ENCODE assay signal across 1 cellular context in the genomic region with DNA sequence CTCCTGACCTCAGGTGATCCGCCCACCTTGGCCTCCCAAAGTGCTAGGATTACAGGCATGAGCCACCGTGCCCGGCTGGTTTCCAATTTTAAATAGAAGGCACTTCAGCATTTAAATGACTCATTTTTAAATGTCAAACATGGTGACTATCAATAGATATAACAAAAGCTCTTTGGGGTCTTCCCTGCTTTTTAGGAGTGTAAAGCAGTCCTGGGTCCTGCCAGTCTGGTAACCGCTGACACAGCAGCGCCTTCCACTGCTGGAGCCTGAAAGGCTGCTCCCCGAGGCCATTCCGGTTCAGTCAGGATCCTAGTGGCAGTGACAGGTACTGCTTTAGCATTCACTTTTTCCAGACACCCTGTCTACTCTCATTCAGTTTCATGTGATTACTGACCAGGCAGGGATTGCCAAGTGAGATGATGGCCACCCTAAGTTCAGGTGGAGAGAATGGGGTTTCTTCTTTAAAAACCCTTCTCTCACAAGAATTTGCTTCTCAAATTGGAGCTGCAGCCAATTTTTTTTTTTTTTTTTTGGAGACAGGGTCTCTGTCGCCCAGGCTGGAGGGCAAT.
TF ChIP-seq lines count a peak whose summit lies in the region.

No MANE protein-coding gene starts in this region.

TF ChIP-seq in K562, 482 proteins besides CTCF, POLR2A, EP300 and RAD21 (continues in another document):
- TF ChIP-seq ZNF766 (CRISPR knock-in tag; conservative IDR thresholded peaks at IDR 0.05) (no peak), HDAC8 (tag; IDR thresholded peaks at IDR 0.05) (no peak), ZNF274 (IDR thresholded peaks at IDR 0.05; ENCODE audit: borderline replicate concordance, low read depth, low read length) (no peak), ZNF717 (CRISPR knock-in tag; IDR thresholded peaks at IDR 0.05) (no peak), HNRNPUL1 (IDR thresholded peaks at IDR 0.05; ENCODE audit: low read length) (no peak), MAFF (IDR thresholded peaks at IDR 0.05; ENCODE audit: low read length) (peak; percentile 55; the same call in 1 of the 2 replicates), C11orf30 (IDR thresholded peaks at IDR 0.05; ENCODE audit: low read depth) (peak; percentile 88), MAFG (tag; conservative IDR thresholded peaks at IDR 0.05) (peak; percentile 76), PHB2 (IDR thresholded peaks at IDR 0.05; ENCODE audit: low read depth) (no peak), ELF1 (tag; IDR thresholded peaks at IDR 0.05) (no peak), RBBP5 (IDR thresholded peaks at IDR 0.05; ENCODE audit: borderline replicate concordance, insufficient read depth, low read length, poor library complexity, severe bottlenecking) (no peak), CBX2 (IDR thresholded peaks at IDR 0.05; ENCODE audit: insufficient read depth, low read length, poor library complexity, severe bottlenecking) (no peak), EP400 (IDR thresholded peaks at IDR 0.05) (no peak), NFATC3 (IDR thresholded peaks at IDR 0.05) (no peak), NFRKB (IDR thresholded peaks at IDR 0.05; ENCODE audit: low read depth) (no peak), SMARCA4 (IDR thresholded peaks at IDR 0.05) (0 out of 2 replicates have a peak, but pooled peaks have one; percentile 21), ZNF316 (IDR thresholded peaks at IDR 0.05) (peak; percentile 93), YY1 (IDR thresholded peaks at IDR 0.05; ENCODE audit: borderline replicate concordance in 1 of 3, control insufficient read depth in 1 of 3, extremely low read depth in 1 of 3, insufficient read depth in 3 of 3, insufficient read length in 1 of 3, insufficient replicate concordance in 2 of 3, low read depth in 1 of 3, low read length in 2 of 3) (peak in 1 of 3 experiments; percentile 17), ELF2 (CRISPR knock-in tag; IDR thresholded peaks at IDR 0.05) (no peak), ZNF408 (CRISPR knock-in tag; IDR thresholded peaks at IDR 0.05; ENCODE audit: low read depth) (no peak), SUPT5H (IDR thresholded peaks at IDR 0.05) (no peak), ZNF668 (CRISPR knock-in tag; IDR thresholded peaks at IDR 0.05) (no peak), ZNF41 (CRISPR knock-in tag; conservative IDR thresholded peaks at IDR 0.05) (no peak), KLF16 (IDR thresholded peaks at IDR 0.05) (peak; percentile 59; the same call in 1 of the 2 replicates), CHD1 (IDR thresholded peaks at IDR 0.05; ENCODE audit: low read length) (no peak), BRD4 (IDR thresholded peaks at IDR 0.05) (no peak), MEIS2 (IDR thresholded peaks at IDR 0.05; ENCODE audit: partially characterized antibody) (peak; percentile 38), MIER1 (IDR thresholded peaks at IDR 0.05; ENCODE audit: low read depth) (no peak), ZNF311 (CRISPR knock-in tag; IDR thresholded peaks at IDR 0.05) (no peak), ETV6 (IDR thresholded peaks at IDR 0.05; ENCODE audit: borderline replicate concordance in 1 of 2, low read depth in 2 of 2, low read length in 1 of 2) (no peak), ETV6 (CRISPR knock-in tag; IDR thresholded peaks at IDR 0.05; ENCODE audit: borderline replicate concordance) (no peak), TAF1 (IDR thresholded peaks at IDR 0.05; ENCODE audit: control insufficient read depth, extremely low read depth, insufficient read depth, low read length, severe bottlenecking) (no peak), MAFK (IDR thresholded peaks at IDR 0.05; ENCODE audit: low read length) (peak; percentile 64), GATAD2B (IDR thresholded peaks at IDR 0.05; ENCODE audit: borderline replicate concordance) (no peak), SMAD3 (CRISPR knock-in tag; conservative IDR thresholded peaks at IDR 0.05) (no peak), SMAD4 (CRISPR knock-in tag; conservative IDR thresholded peaks at IDR 0.05) (0 out of 2 replicates have a peak, but pooled peaks have one; percentile 26), POLR2B (IDR thresholded peaks at IDR 0.05; ENCODE audit: low read depth, partially characterized antibody) (no peak), FOXM1 (IDR thresholded peaks at IDR 0.05; ENCODE audit: low read depth) (no peak), FOXM1 (CRISPR knock-in tag; IDR thresholded peaks at IDR 0.05; ENCODE audit: low read depth) (no peak), BRCA1 (IDR thresholded peaks at IDR 0.05) (no peak), BRCA1 (CRISPR knock-in tag; IDR thresholded peaks at IDR 0.05) (no peak), CREB1 (IDR thresholded peaks at IDR 0.05) (no peak), CREB1 (CRISPR knock-in tag; IDR thresholded peaks at IDR 0.05) (no peak), RBM15 (IDR thresholded peaks at IDR 0.05; ENCODE audit: insufficient read depth, low read length) (no peak), DIDO1 (tag; IDR thresholded peaks at IDR 0.05; ENCODE audit: low read depth) (no peak), HDGF (IDR thresholded peaks at IDR 0.05) (no peak), YBX1 (IDR thresholded peaks at IDR 0.05) (no peak), BCL6 (CRISPR knock-in tag; IDR thresholded peaks at IDR 0.05) (no peak), ZNF124 (CRISPR knock-in tag; IDR thresholded peaks at IDR 0.05) (no peak), NR3C1 (CRISPR knock-in tag; IDR thresholded peaks at IDR 0.05) (no peak), FOXA3 (CRISPR knock-in tag; conservative IDR thresholded peaks at IDR 0.05 in 1 of 2, IDR thresholded peaks at IDR 0.05 in 1 of 2) (no peak), XRCC4 (IDR thresholded peaks at IDR 0.05; ENCODE audit: extremely low read depth, insufficient read depth, insufficient read length) (no peak), ZNF197 (CRISPR knock-in tag; IDR thresholded peaks at IDR 0.05; ENCODE audit: low read depth) (no peak), MAZ (CRISPR knock-in tag; conservative IDR thresholded peaks at IDR 0.05 in 1 of 2, IDR thresholded peaks at IDR 0.05 in 1 of 2) (no peak), ESRRA (IDR thresholded peaks at IDR 0.05; ENCODE audit: borderline replicate concordance, low read depth) (no peak), TAF9B (IDR thresholded peaks at IDR 0.05; ENCODE audit: partially characterized antibody) (no peak), ZNF778 (CRISPR knock-in tag; IDR thresholded peaks at IDR 0.05) (no peak)
- TF ChIP-seq, protein P1, sequence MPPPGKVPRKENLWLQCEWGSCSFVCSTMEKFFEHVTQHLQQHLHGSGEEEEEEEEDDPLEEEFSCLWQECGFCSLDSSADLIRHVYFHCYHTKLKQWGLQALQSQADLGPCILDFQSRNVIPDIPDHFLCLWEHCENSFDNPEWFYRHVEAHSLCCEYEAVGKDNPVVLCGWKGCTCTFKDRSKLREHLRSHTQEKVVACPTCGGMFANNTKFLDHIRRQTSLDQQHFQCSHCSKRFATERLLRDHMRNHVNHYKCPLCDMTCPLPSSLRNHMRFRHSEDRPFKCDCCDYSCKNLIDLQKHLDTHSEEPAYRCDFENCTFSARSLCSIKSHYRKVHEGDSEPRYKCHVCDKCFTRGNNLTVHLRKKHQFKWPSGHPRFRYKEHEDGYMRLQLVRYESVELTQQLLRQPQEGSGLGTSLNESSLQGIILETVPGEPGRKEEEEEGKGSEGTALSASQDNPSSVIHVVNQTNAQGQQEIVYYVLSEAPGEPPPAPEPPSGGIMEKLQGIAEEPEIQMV (tag; conservative IDR thresholded peaks at IDR 0.05; ENCODE audit: low read depth), result no peak
- TF ChIP-seq, protein P2, sequence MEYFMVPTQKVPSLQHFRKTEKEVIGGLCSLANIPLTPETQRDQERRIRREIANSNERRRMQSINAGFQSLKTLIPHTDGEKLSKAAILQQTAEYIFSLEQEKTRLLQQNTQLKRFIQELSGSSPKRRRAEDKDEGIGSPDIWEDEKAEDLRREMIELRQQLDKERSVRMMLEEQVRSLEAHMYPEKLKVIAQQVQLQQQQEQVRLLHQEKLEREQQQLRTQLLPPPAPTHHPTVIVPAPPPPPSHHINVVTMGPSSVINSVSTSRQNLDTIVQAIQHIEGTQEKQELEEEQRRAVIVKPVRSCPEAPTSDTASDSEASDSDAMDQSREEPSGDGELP (CRISPR knock-in tag; IDR thresholded peaks at IDR 0.05; ENCODE audit: borderline replicate concordance), result 0 out of 2 replicates have a peak, but pooled peaks have one; percentile 15
- TF ChIP-seq, protein P3, sequence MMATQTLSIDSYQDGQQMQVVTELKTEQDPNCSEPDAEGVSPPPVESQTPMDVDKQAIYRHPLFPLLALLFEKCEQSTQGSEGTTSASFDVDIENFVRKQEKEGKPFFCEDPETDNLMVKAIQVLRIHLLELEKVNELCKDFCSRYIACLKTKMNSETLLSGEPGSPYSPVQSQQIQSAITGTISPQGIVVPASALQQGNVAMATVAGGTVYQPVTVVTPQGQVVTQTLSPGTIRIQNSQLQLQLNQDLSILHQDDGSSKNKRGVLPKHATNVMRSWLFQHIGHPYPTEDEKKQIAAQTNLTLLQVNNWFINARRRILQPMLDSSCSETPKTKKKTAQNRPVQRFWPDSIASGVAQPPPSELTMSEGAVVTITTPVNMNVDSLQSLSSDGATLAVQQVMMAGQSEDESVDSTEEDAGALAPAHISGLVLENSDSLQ (IDR thresholded peaks at IDR 0.05), result peak; percentile 62
- TF ChIP-seq, protein P4, sequence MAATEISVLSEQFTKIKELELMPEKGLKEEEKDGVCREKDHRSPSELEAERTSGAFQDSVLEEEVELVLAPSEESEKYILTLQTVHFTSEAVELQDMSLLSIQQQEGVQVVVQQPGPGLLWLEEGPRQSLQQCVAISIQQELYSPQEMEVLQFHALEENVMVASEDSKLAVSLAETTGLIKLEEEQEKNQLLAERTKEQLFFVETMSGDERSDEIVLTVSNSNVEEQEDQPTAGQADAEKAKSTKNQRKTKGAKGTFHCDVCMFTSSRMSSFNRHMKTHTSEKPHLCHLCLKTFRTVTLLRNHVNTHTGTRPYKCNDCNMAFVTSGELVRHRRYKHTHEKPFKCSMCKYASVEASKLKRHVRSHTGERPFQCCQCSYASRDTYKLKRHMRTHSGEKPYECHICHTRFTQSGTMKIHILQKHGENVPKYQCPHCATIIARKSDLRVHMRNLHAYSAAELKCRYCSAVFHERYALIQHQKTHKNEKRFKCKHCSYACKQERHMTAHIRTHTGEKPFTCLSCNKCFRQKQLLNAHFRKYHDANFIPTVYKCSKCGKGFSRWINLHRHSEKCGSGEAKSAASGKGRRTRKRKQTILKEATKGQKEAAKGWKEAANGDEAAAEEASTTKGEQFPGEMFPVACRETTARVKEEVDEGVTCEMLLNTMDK (IDR thresholded peaks at IDR 0.05; ENCODE audit: borderline replicate concordance, insufficient read depth, low read depth, low read length, poor library complexity, severe bottlenecking), result no peak
- TF ChIP-seq, protein P5, sequence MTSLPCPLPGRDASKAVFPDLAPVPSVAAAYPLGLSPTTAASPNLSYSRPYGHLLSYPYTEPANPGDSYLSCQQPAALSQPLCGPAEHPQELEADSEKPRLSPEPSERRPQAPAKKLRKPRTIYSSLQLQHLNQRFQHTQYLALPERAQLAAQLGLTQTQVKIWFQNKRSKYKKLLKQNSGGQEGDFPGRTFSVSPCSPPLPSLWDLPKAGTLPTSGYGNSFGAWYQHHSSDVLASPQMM (CRISPR knock-in tag; IDR thresholded peaks at IDR 0.05), result no peak
- TF ChIP-seq, protein P6, sequence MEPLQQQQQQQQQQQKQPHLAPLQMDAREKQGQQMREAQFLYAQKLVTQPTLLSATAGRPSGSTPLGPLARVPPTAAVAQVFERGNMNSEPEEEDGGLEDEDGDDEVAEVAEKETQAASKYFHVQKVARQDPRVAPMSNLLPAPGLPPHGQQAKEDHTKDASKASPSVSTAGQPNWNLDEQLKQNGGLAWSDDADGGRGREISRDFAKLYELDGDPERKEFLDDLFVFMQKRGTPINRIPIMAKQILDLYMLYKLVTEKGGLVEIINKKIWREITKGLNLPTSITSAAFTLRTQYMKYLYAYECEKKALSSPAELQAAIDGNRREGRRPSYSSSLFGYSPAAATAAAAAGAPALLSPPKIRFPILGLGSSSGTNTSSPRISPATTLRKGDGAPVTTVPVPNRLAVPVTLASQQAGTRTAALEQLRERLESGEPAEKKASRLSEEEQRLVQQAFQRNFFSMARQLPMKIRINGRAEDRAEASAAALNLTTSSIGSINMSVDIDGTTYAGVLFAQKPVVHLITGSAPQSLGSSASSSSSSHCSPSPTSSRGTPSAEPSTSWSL (CRISPR knock-in tag; IDR thresholded peaks at IDR 0.05; ENCODE audit: borderline replicate concordance), result no peak
- TF ChIP-seq, protein P7, sequence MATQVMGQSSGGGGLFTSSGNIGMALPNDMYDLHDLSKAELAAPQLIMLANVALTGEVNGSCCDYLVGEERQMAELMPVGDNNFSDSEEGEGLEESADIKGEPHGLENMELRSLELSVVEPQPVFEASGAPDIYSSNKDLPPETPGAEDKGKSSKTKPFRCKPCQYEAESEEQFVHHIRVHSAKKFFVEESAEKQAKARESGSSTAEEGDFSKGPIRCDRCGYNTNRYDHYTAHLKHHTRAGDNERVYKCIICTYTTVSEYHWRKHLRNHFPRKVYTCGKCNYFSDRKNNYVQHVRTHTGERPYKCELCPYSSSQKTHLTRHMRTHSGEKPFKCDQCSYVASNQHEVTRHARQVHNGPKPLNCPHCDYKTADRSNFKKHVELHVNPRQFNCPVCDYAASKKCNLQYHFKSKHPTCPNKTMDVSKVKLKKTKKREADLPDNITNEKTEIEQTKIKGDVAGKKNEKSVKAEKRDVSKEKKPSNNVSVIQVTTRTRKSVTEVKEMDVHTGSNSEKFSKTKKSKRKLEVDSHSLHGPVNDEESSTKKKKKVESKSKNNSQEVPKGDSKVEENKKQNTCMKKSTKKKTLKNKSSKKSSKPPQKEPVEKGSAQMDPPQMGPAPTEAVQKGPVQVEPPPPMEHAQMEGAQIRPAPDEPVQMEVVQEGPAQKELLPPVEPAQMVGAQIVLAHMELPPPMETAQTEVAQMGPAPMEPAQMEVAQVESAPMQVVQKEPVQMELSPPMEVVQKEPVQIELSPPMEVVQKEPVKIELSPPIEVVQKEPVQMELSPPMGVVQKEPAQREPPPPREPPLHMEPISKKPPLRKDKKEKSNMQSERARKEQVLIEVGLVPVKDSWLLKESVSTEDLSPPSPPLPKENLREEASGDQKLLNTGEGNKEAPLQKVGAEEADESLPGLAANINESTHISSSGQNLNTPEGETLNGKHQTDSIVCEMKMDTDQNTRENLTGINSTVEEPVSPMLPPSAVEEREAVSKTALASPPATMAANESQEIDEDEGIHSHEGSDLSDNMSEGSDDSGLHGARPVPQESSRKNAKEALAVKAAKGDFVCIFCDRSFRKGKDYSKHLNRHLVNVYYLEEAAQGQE (CRISPR knock-in tag; IDR thresholded peaks at IDR 0.05; ENCODE audit: low read depth), result no peak
- TF ChIP-seq, protein P8, sequence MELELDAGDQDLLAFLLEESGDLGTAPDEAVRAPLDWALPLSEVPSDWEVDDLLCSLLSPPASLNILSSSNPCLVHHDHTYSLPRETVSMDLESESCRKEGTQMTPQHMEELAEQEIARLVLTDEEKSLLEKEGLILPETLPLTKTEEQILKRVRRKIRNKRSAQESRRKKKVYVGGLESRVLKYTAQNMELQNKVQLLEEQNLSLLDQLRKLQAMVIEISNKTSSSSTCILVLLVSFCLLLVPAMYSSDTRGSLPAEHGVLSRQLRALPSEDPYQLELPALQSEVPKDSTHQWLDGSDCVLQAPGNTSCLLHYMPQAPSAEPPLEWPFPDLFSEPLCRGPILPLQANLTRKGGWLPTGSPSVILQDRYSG (tag; conservative IDR thresholded peaks at IDR 0.05; ENCODE audit: low read depth), result no peak
